Comparison of ENCODE assay signal across 12 cellular contexts in the genomic region with DNA sequence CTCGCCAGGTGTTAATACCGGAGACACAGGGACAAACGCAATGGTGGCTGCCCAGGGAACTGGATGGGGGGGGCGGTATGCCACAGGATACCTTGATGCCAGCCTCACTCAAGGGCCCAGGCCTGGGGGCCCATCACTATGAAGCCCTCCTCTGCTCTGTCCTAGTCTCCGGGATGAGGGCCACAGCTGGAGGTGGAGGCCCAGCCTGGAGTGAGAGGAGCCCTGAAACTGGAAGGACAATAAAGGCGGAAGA. TPM values are rescaled to one million over a fixed set of nuclear protein-coding genes. Genes with fewer than 3 reads are reported as not detected.
DNase-seq lines count a peak whose midpoint lies in the region; TF ChIP-seq lines count a peak whose summit lies in the region.
"Had no signal": no experiment of that assay in that cellular context is flagged by ENCODE, and none has a peak within 500 bp of the region (broad histone marks: within the 10 kb centered on the region; RNA-seq: fewer than 3 reads in every experiment).

No MANE protein-coding gene starts in this region.

- no peak for DNase-seq in CD8-positive, alpha-beta memory T cell
- DNase-seq in chondrocyte (ENCODE audit: low spot score) (peak; percentile 43), neural progenitor cell (ENCODE audit: low spot score) (no peak), dermis blood vessel endothelial cell (no peak), Peyer's patch (no peak), NCI-H1436 (lab: John Stamatoyannopoulos, UW) (no peak)
- DNase-seq: HCEC 1CT, NCI-H187 treated with DMSO at 0.1 percent for 48 hours, PC-3, T1000 had no signal

- H3K27ac Mint-ChIP-seq in CD8-positive, alpha-beta memory T cell, result peak overlapping the region in 4 of 8 donors; percentile 33 to 72 (median 54)
- H3K27ac Mint-ChIP-seq in chondrocyte (ENCODE audit: unreplicated experiment) (no peak overlapping the region), neural progenitor cell (no peak overlapping the region)

- H3K9me3 Mint-ChIP-seq in CD8-positive, alpha-beta memory T cell, result no peaks in the 10 kb centered on the region
- H3K9me3 Mint-ChIP-seq in chondrocyte (ENCODE audit: low read depth) (no peaks in the 10 kb centered on the region), neural progenitor cell (peaks cover 3% of the 10 kb centered on the region)

- POLR2A ChIA-PET in CD8-positive, alpha-beta memory T cell (lab: Charles Lee), result no interaction called here

- TF ChIP-seq POLR2A in Peyer's patch (IDR thresholded peaks at IDR 0.05), result no peak

- peaks cover 23% of the 10 kb centered on the region for H3K4me1 ChIP-seq in CD8-positive, alpha-beta memory T cell (ENCODE audit: insufficient read depth, low read length)
- H3K4me1 ChIP-seq in Loucy (ENCODE audit: insufficient read depth, low read length, poor library complexity, severe bottlenecking) (peaks cover 8% of the 10 kb centered on the region), neural progenitor cell (peaks cover 12% of the 10 kb centered on the region), Peyer's patch (peaks cover 0 to 30% (median 14%) of the 10 kb centered on the region in 4 donors)

- H3K4me3 Mint-ChIP-seq in CD8-positive, alpha-beta memory T cell, result peak overlapping the region in 6 of 7 donors; percentile 56 to 75 (median 71)
- H3K4me3 Mint-ChIP-seq in chondrocyte (ENCODE audit: unreplicated experiment) (no peak overlapping the region), neural progenitor cell (peak overlapping the region; percentile 88)

- H3K9me2 ChIP-seq in Loucy (replicated peaks; ENCODE audit: low read depth, low read length), result no peaks in the 10 kb centered on the region

- peaks cover 28 to 39% of the 10 kb centered on the region in 2 donors for H3K27me3 Mint-ChIP-seq in CD8-positive, alpha-beta memory T cell
- H3K27me3 Mint-ChIP-seq in chondrocyte (ENCODE audit: low read depth) (peaks cover 19% of the 10 kb centered on the region), neural progenitor cell (ENCODE audit: insufficient read depth, low read depth) (peaks cover 37% of the 10 kb centered on the region)

- no peaks in the 10 kb centered on the region for H3K9me3 ChIP-seq in CD8-positive, alpha-beta memory T cell (ENCODE audit: low read length)
- H3K9me3 ChIP-seq in Loucy (ENCODE audit: insufficient read depth, low read depth, low read length) (no peaks in the 10 kb centered on the region), neural progenitor cell (ENCODE audit: low read depth) (no peaks in the 10 kb centered on the region), Peyer's patch (no peaks in the 10 kb centered on the region)

- H3K4me3 ChIP-seq in CD8-positive, alpha-beta memory T cell (ENCODE audit: low read length), result no peak overlapping the region
- H3K4me3 ChIP-seq in Loucy (ENCODE audit: low read length, poor library complexity, severe bottlenecking), result peak overlapping the region; percentile 91
- peak overlapping the region; percentile 75 for H3K4me3 ChIP-seq in neural progenitor cell
- no peak overlapping the region for H3K4me3 ChIP-seq in Peyer's patch

- H3K4me1 Mint-ChIP-seq in CD8-positive, alpha-beta memory T cell, result peaks cover 17 to 29% (median 18%) of the 10 kb centered on the region in 3 donors
- H3K4me1 Mint-ChIP-seq in chondrocyte (ENCODE audit: low read depth) (peaks cover 21% of the 10 kb centered on the region), neural progenitor cell (peaks cover 21% of the 10 kb centered on the region)

- no peak overlapping the region for H3K9ac ChIP-seq in Loucy (ENCODE audit: low read depth, low read length, poor library complexity, severe bottlenecking)
- no peak overlapping the region for H3K9ac ChIP-seq in neural progenitor cell

- no peak for TF ChIP-seq CTCF in Loucy (conservative IDR thresholded peaks at IDR 0.05; ENCODE audit: low read length)
- TF ChIP-seq CTCF in chondrocyte (IDR thresholded peaks at IDR 0.05), result no peak
- TF ChIP-seq CTCF in neural progenitor cell (IDR thresholded peaks at IDR 0.05), result no peak
- no peak for TF ChIP-seq CTCF in Peyer's patch (IDR thresholded peaks at IDR 0.05)

- H3K79me2 ChIP-seq in Loucy (ENCODE audit: insufficient read depth, low read length), result no peaks in the 10 kb centered on the region
- H3K79me2 ChIP-seq in neural progenitor cell (ENCODE audit: low read depth), result no peaks in the 10 kb centered on the region

- H2AFZ ChIP-seq in Loucy (ENCODE audit: low read length) (no peak overlapping the region), neural progenitor cell (replicated peaks) (no peak overlapping the region)

- H4K20me1 ChIP-seq in Loucy (ENCODE audit: insufficient read depth, low read length, poor library complexity, severe bottlenecking) (no peaks in the 10 kb centered on the region), neural progenitor cell (ENCODE audit: low read depth) (peaks cover 43% of the 10 kb centered on the region)

- no peaks in the 10 kb centered on the region for H3K36me3 Mint-ChIP-seq in CD8-positive, alpha-beta memory T cell
- peaks cover 8% of the 10 kb centered on the region for H3K36me3 Mint-ChIP-seq in chondrocyte (ENCODE audit: low read depth)
- no peaks in the 10 kb centered on the region for H3K36me3 Mint-ChIP-seq in neural progenitor cell

- no peak overlapping the region for H3K27ac ChIP-seq in CD8-positive, alpha-beta memory T cell (ENCODE audit: low read depth, low read length)
- H3K27ac ChIP-seq in neural progenitor cell (no peak overlapping the region), Peyer's patch (no peak overlapping the region)

- CTCF ChIA-PET in CD8-positive, alpha-beta memory T cell (lab: Charles Lee), result interaction anchor here (2.0 kb wide), 1 partner anchor 35 kb away, joined by 8 read pairs; no protein-coding TSS in a partner anchor

- no peaks in the 10 kb centered on the region; the same call in 1 of the 2 replicates for H3F3A ChIP-seq in Loucy (ENCODE audit: low read depth)
- H3F3A ChIP-seq in neural progenitor cell (ENCODE audit: low read depth), result peaks cover 31% of the 10 kb centered on the region

- peaks cover 20% of the 10 kb centered on the region for H3K27me3 ChIP-seq in CD8-positive, alpha-beta memory T cell (ENCODE audit: insufficient read depth, low read length, poor library complexity, severe bottlenecking)
- no peaks in the 10 kb centered on the region for H3K27me3 ChIP-seq in Loucy (ENCODE audit: insufficient read depth, low read length, poor library complexity, severe bottlenecking)
- peaks cover 80% of the 10 kb centered on the region for H3K27me3 ChIP-seq in neural progenitor cell
- H3K27me3 ChIP-seq in Peyer's patch, result peaks cover 3 to 36% of the 10 kb centered on the region in 2 donors

- no peaks in the 10 kb centered on the region for H3K36me3 ChIP-seq in CD8-positive, alpha-beta memory T cell (ENCODE audit: insufficient read depth, low read length)
- H3K36me3 ChIP-seq in Loucy (ENCODE audit: insufficient read depth, low read length) (no peaks in the 10 kb centered on the region), neural progenitor cell (no peaks in the 10 kb centered on the region), Peyer's patch (no peaks in the 10 kb centered on the region)

- H3K4me2 ChIP-seq in Loucy (ENCODE audit: low read depth, low read length, poor library complexity, severe bottlenecking), result peak overlapping the region; percentile 95
- peak overlapping the region; percentile 99 for H3K4me2 ChIP-seq in neural progenitor cell

RNA-seq across cellular contexts. Expression of a gene that starts 1.5 kb away (rescaled TPM):
- under 1 TPM; 0.66 to 0.77 TPM for total RNA-seq in CD8-positive, alpha-beta memory T cell
- not detected for polyA plus RNA-seq in CD8-positive, alpha-beta memory T cell
- 3.2 to 5.3 TPM (median 3.9 TPM) in 3 replicates for total RNA-seq in chondrocyte
- 0.71 TPM in 1 of 2 replicates, not detected in the other for total RNA-seq in neural progenitor cell (ENCODE audit: low replicate concordance)
- not detected in 2 replicates for total RNA-seq in dermis blood vessel endothelial cell
- not detected for total RNA-seq in Peyer's patch

RNA-seq across cellular contexts. Expression of a gene that starts 13.0 kb away (rescaled TPM):
- not detected for total RNA-seq in CD8-positive, alpha-beta memory T cell
- polyA plus RNA-seq in CD8-positive, alpha-beta memory T cell, result not detected
- total RNA-seq in chondrocyte, result not detected in 3 replicates
- total RNA-seq in neural progenitor cell (ENCODE audit: low replicate concordance), result 0.15 TPM in 1 of 2 replicates, not detected in the other
- not detected in 2 replicates for total RNA-seq in dermis blood vessel endothelial cell
- total RNA-seq in Peyer's patch, result not detected
- total RNA-seq: omental fat pad, PC-3 had no signal

RNA-seq across cellular contexts. Expression of a gene that starts 13.4 kb away (rescaled TPM):
- 10 to 100 TPM; 13.2 to 14.5 TPM for total RNA-seq in CD8-positive, alpha-beta memory T cell
- polyA plus RNA-seq in CD8-positive, alpha-beta memory T cell, result 5.3 TPM
- total RNA-seq in chondrocyte (4.3 to 5.0 TPM (median 4.4 TPM) in 3 replicates), neural progenitor cell (ENCODE audit: low replicate concordance) (3.7 and 6.0 TPM in 2 replicates), dermis blood vessel endothelial cell (3.0 and 4.8 TPM in 2 replicates), Peyer's patch (1 to 10 TPM; 1.7 to 9.8 (median 5.7) TPM)

RNA-seq across cellular contexts. Expression of a gene that starts 14.1 kb away (rescaled TPM):
- total RNA-seq in CD8-positive, alpha-beta memory T cell, result 10 to 100 TPM; 59.4 to 61.4 TPM
- polyA plus RNA-seq in CD8-positive, alpha-beta memory T cell, result 73.2 TPM
- 33.3 to 43.7 TPM (median 36.8 TPM) in 3 replicates for total RNA-seq in chondrocyte
- 23.7 and 39.1 TPM in 2 replicates for total RNA-seq in neural progenitor cell (ENCODE audit: low replicate concordance)
- 36.8 and 40.6 TPM in 2 replicates for total RNA-seq in dermis blood vessel endothelial cell
- total RNA-seq in Peyer's patch, result 10 to 100 TPM; 19.0 to 63.6 (median 56.8) TPM

RNA-seq across cellular contexts. Expression of a gene that starts 33.5 kb away (rescaled TPM):
- under 1 TPM in 1 of 2 experiments, not detected in 1; 0.11 TPM for total RNA-seq in CD8-positive, alpha-beta memory T cell
- polyA plus RNA-seq in CD8-positive, alpha-beta memory T cell, result not detected
- total RNA-seq in chondrocyte, result 0.25 TPM in 1 of 3 replicates, not detected in the others
- total RNA-seq in neural progenitor cell (ENCODE audit: low replicate concordance), result not detected in 2 replicates
- 0.05 and 0.17 TPM in 2 replicates for total RNA-seq in dermis blood vessel endothelial cell
- total RNA-seq in Peyer's patch, result 1 to 10 TPM in 3 of 4 donors, under 1 TPM in 1; 0.83 to 9.1 (median 6.9) TPM

Comparison
In these comparisons a context has a peak if more than half of its experiments do, and no peak if none do; other contexts are left out.
1. H3K4me3 ChIP-seq: peak in Loucy (single experiment) and neural progenitor cell (single experiment); none in CD8-positive, alpha-beta memory T cell (single experiment) and Peyer's patch (0 of 4).